1 cellular context compared by ENCODE assay signal in genomic region chr6:52407467-52407866, GRCh38.
TF ChIP-seq lines count a peak whose summit lies in the region.

No MANE protein-coding gene starts in this region.

TF ChIP-seq in HepG2, 621 proteins besides CTCF, POLR2A, EP300 and RAD21 (continued from another document):
- TF ChIP-seq HNF1B (CRISPR knock-in tag; IDR thresholded peaks at IDR 0.05) (no peak), PRDM15 (CRISPR knock-in tag; IDR thresholded peaks at IDR 0.05) (no peak), DMTF1 (CRISPR knock-in tag; IDR thresholded peaks at IDR 0.05) (no peak), ZNF569 (CRISPR knock-in tag; IDR thresholded peaks at IDR 0.05; ENCODE audit: borderline replicate concordance) (no peak), MAFK (conservative IDR thresholded peaks at IDR 0.05 in 1 of 2, IDR thresholded peaks at IDR 0.05 in 1 of 2; ENCODE audit: low read length in 2 of 2) (peak; percentile 78 to 86), RNF219 (CRISPR knock-in tag; IDR thresholded peaks at IDR 0.05) (no peak), MAFF (IDR thresholded peaks at IDR 0.05; ENCODE audit: low read depth, low read length) (peak; percentile 74), ZNF775 (CRISPR knock-in tag; IDR thresholded peaks at IDR 0.05; ENCODE audit: borderline replicate concordance) (peak; percentile 48; the same call in 1 of the 2 replicates), HIVEP1 (CRISPR knock-in tag; IDR thresholded peaks at IDR 0.05) (no peak), ZBTB46 (CRISPR knock-in tag; IDR thresholded peaks at IDR 0.05; ENCODE audit: borderline replicate concordance) (no peak), STAG1 (CRISPR knock-in tag; IDR thresholded peaks at IDR 0.05) (peak; percentile 80), ZNF678 (CRISPR knock-in tag; IDR thresholded peaks at IDR 0.05) (no peak), ZNF142 (CRISPR knock-in tag; IDR thresholded peaks at IDR 0.05) (no peak), ZNF563 (CRISPR knock-in tag; IDR thresholded peaks at IDR 0.05) (no peak), ZC3H13 (CRISPR knock-in tag; IDR thresholded peaks at IDR 0.05) (no peak), CREM (IDR thresholded peaks at IDR 0.05) (no peak), CREM (CRISPR knock-in tag; IDR thresholded peaks at IDR 0.05) (no peak), ZFP36L2 (CRISPR knock-in tag; IDR thresholded peaks at IDR 0.05) (no peak), SMC3 (IDR thresholded peaks at IDR 0.05; ENCODE audit: low read length) (peak; percentile 85), BORCS8-MEF2B (CRISPR knock-in tag; IDR thresholded peaks at IDR 0.05) (no peak), SIX4 (CRISPR knock-in tag; IDR thresholded peaks at IDR 0.05) (no peak), FOXA3 (CRISPR knock-in tag; IDR thresholded peaks at IDR 0.05) (no peak), ZNF460 (CRISPR knock-in tag; IDR thresholded peaks at IDR 0.05; ENCODE audit: borderline replicate concordance) (no peak)
